Comparison of ENCODE assay signal across 22 cellular contexts in the genomic region with DNA sequence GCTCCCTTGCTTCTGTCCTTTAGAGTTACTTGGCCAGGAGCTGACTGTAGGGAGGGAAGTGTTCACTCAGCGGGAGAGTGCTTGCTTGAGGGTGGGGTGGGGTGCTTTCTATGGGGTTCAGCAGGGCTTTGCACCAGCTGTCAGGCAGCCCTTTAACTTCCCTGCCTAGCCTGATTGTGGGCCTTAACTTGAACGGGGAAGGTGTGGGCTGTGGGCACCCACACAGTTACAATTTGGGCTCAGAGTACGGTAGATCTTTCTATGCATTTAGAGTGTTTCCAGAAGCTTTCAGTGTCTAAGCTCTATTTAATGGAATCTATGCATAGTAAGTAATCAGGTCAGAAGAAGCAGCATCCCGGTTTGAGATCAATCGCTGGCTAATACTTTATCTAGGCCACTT. TPM values are rescaled to one million over a fixed set of nuclear protein-coding genes. Genes with fewer than 3 reads are reported as not detected.
"Had no signal": no experiment of that assay in that cellular context is flagged by ENCODE, and none has a peak within 500 bp of the region (broad histone marks: within the 10 kb centered on the region; RNA-seq: fewer than 3 reads in every experiment).

No MANE protein-coding gene starts in this region.

- DNase-seq: cerebellar nuclear complex; cortex of kidney; effector memory CD8-positive, alpha-beta T cell; kidney; mesendoderm; midbrain; naive thymus-derived CD8-positive, alpha-beta T cell; pancreas; right lobe of liver; stimulated activated CD4-positive, alpha-beta T cell treated with anti-CD3 and anti-CD28 coated beads, Interleukin-2, amount 100 ng/mL, for 24 hours; stimulated activated CD4-positive, alpha-beta T cell treated with anti-CD3 and anti-CD28 coated beads, Interleukin-4, amount 100 ng/mL, for 24 hours; stimulated activated naive CD4-positive, alpha-beta T cell treated with Interleukin-2 at 50 U/mL for 16 hours; substantia nigra; testis; tibial artery had no signal

- H3K4me3 ChIP-seq: pancreas, right lobe of liver, testis, tibial artery had no signal

- H3K36me3 Mint-ChIP-seq: stimulated activated effector memory CD8-positive, alpha-beta T cell treated with anti-CD3 and anti-CD28 coated beads, Interleukin-12 subunit alpha, Interleukin-12 subunit beta, amount 100 ng/mL, for 72 hours had no signal

- H3K27me3 ChIP-seq: neutrophil, pancreas, right lobe of liver, testis, tibial artery had no signal

- H3K4me3 Mint-ChIP-seq: effector memory CD8-positive, alpha-beta T cell; naive thymus-derived CD8-positive, alpha-beta T cell; stimulated activated effector memory CD8-positive, alpha-beta T cell treated with anti-CD3 and anti-CD28 coated beads, Interleukin-12 subunit alpha, Interleukin-12 subunit beta, amount 100 ng/mL, for 72 hours; type B pancreatic cell had no signal

- ATAC-seq: effector memory CD8-positive, alpha-beta T cell; left lobe of liver; naive thymus-derived CD8-positive, alpha-beta T cell; pancreas; right lobe of liver; stimulated activated effector memory CD8-positive, alpha-beta T cell treated with anti-CD3 and anti-CD28 coated beads, Interleukin-12 subunit alpha, Interleukin-12 subunit beta, amount 100 ng/mL, for 72 hours had no signal

- H3K27ac ChIP-seq: neutrophil, pancreas, right lobe of liver, testis, tibial artery had no signal

- H3K27ac Mint-ChIP-seq: effector memory CD8-positive, alpha-beta T cell; stimulated activated effector memory CD8-positive, alpha-beta T cell treated with anti-CD3 and anti-CD28 coated beads, Interleukin-12 subunit alpha, Interleukin-12 subunit beta, amount 100 ng/mL, for 72 hours; type B pancreatic cell had no signal

- H3K27me3 Mint-ChIP-seq: effector memory CD8-positive, alpha-beta T cell; naive thymus-derived CD8-positive, alpha-beta T cell; type B pancreatic cell had no signal

- FAIRE-seq: endometrium, frontal cortex, kidney, pancreas had no signal

- H3K9me3 Mint-ChIP-seq: effector memory CD8-positive, alpha-beta T cell; naive thymus-derived CD8-positive, alpha-beta T cell; stimulated activated effector memory CD8-positive, alpha-beta T cell treated with anti-CD3 and anti-CD28 coated beads, Interleukin-12 subunit alpha, Interleukin-12 subunit beta, amount 100 ng/mL, for 72 hours; type B pancreatic cell had no signal

- H3K4me1 ChIP-seq: right lobe of liver, testis, tibial artery had no signal

- H3K9me3 ChIP-seq: neutrophil, pancreas, right lobe of liver, testis, tibial artery had no signal

- H3K36me3 ChIP-seq: neutrophil, pancreas, right lobe of liver had no signal

- H3K4me1 Mint-ChIP-seq: stimulated activated effector memory CD8-positive, alpha-beta T cell treated with anti-CD3 and anti-CD28 coated beads, Interleukin-12 subunit alpha, Interleukin-12 subunit beta, amount 100 ng/mL, for 72 hours had no signal

RNA-seq across cellular contexts. Expression of a gene that starts 48.2 kb away (rescaled TPM):
- total RNA-seq: fibroblast of villous mesenchyme had no signal
